Comparison of ENCODE assay signal across 23 cellular contexts in genomic region chr14:92953526-92953925, GRCh38. TPM values are rescaled to one million over a fixed set of nuclear protein-coding genes. Genes with fewer than 3 reads are reported as not detected.
"Had no signal": no experiment of that assay in that cellular context is flagged by ENCODE, and none has a peak within 500 bp of the region (broad histone marks: within the 10 kb centered on the region; RNA-seq: fewer than 3 reads in every experiment).

No MANE protein-coding gene starts in this region.

- ATAC-seq: activated CD8-positive, alpha-beta T cell treated with anti-CD3 and anti-CD28 coated beads, Interleukin-2, amount 10 ng/mL, durations not matched to agents 7 days and 5 days; naive thymus-derived CD4-positive, alpha-beta T cell; SK-N-SH treated with all-trans-retinoic acid at 6 μM for 48 hours had no signal

- H3K9me3 Mint-ChIP-seq: activated naive CD8-positive, alpha-beta T cell treated with anti-CD3 and anti-CD28 coated beads, Interleukin-2, amount 10 ng/mL, durations not matched to agents 7 days and 5 days; neural crest cell; stimulated activated naive CD8-positive, alpha-beta T cell treated with anti-CD3 and anti-CD28 coated beads, Interleukin-15, Interleukin-2, amounts not matched to agents 100 ng/mL and 50 ng/mL, for 24 hours; T-helper 2 cell treated with Interferon-gamma antibody and Interleukin-4, amounts not matched to agents 5 μg/mL and 100 μg/mL, for 36 hours had no signal

- H3K4me3 ChIP-seq: cardiac muscle cell, esophagus muscularis mucosa, smooth muscle cell had no signal

- H3K36me3 ChIP-seq: cardiac muscle cell had no signal

- H3K27me3 Mint-ChIP-seq: activated naive CD8-positive, alpha-beta T cell treated with anti-CD3 and anti-CD28 coated beads, Interleukin-2, amount 10 ng/mL, durations not matched to agents 7 days and 5 days; naive thymus-derived CD4-positive, alpha-beta T cell; stimulated activated naive CD8-positive, alpha-beta T cell treated with anti-CD3 and anti-CD28 coated beads, Interleukin-15, Interleukin-2, amounts not matched to agents 100 ng/mL and 50 ng/mL, for 24 hours had no signal

- H3K27ac Mint-ChIP-seq: activated CD8-positive, alpha-beta T cell treated with anti-CD3 and anti-CD28 coated beads, Interleukin-2, amount 10 ng/mL, durations not matched to agents 7 days and 5 days; activated naive CD8-positive, alpha-beta T cell treated with anti-CD3 and anti-CD28 coated beads, Interleukin-2, amount 10 ng/mL, durations not matched to agents 7 days and 5 days; T-helper 2 cell treated with Interferon-gamma antibody and Interleukin-4, amounts not matched to agents 5 μg/mL and 100 μg/mL, for 36 hours had no signal

- H3K9me3 ChIP-seq: esophagus muscularis mucosa had no signal

- H3K4me3 Mint-ChIP-seq: activated CD8-positive, alpha-beta T cell treated with anti-CD3 and anti-CD28 coated beads, Interleukin-2, amount 10 ng/mL, durations not matched to agents 7 days and 5 days; activated naive CD8-positive, alpha-beta T cell treated with anti-CD3 and anti-CD28 coated beads, Interleukin-2, amount 10 ng/mL, durations not matched to agents 7 days and 5 days; naive thymus-derived CD4-positive, alpha-beta T cell; neural crest cell; stimulated activated naive CD8-positive, alpha-beta T cell treated with anti-CD3 and anti-CD28 coated beads, Interleukin-15, Interleukin-2, amounts not matched to agents 100 ng/mL and 50 ng/mL, for 24 hours; T-helper 2 cell treated with Interferon-gamma antibody and Interleukin-4, amounts not matched to agents 5 μg/mL and 100 μg/mL, for 36 hours had no signal

- DNase-seq: activated CD4-positive, alpha-beta T cell treated with anti-CD3 and anti-CD28 coated beads, Interleukin-2, amount 50 U/mL, for 1 hour; activated CD4-positive, CD25-positive, alpha-beta regulatory T cell treated with anti-CD3 and anti-CD28 coated beads, Interleukin-2, amount 50 U/mL, for 72 hours; activated CD8-positive, alpha-beta T cell treated with anti-CD3 and anti-CD28 coated beads, Interleukin-2, amount 10 ng/mL, durations not matched to agents 7 days and 5 days; activated naive CD4-positive, alpha-beta T cell; activated naive CD8-positive, alpha-beta T cell treated with anti-CD3 and anti-CD28 coated beads, Interleukin-2, amount 10 ng/mL, durations not matched to agents 7 days and 5 days; amniotic stem cell; islet precursor cell; naive thymus-derived CD4-positive, alpha-beta T cell; occipital lobe; stimulated activated CD4-positive, alpha-beta T cell treated with anti-CD3 and anti-CD28 coated beads, Interleukin-15, amount 100 ng/mL, for 24 hours; stimulated activated CD4-positive, alpha-beta T cell treated with anti-CD3 and anti-CD28 coated beads, Interleukin-4, amount 100 ng/mL, for 1 hour; WERI-Rb-1 had no signal

- H3K27ac ChIP-seq: cardiac muscle cell, WERI-Rb-1 had no signal

- H3K27me3 ChIP-seq: cardiac muscle cell, esophagus muscularis mucosa had no signal

- FAIRE-seq: frontal cortex had no signal

RNA-seq across cellular contexts. Expression of gene CHGA, which starts 30.6 kb away (rescaled TPM):
- total RNA-seq: activated CD8-positive, alpha-beta T cell treated with anti-CD3 and anti-CD28 coated beads, Interleukin-2, amount 10 ng/mL, durations not matched to agents 7 days and 5 days; activated naive CD8-positive, alpha-beta T cell treated with anti-CD3 and anti-CD28 coated beads, Interleukin-2, amount 10 ng/mL, durations not matched to agents 7 days and 5 days; cardiac muscle cell; lung microvascular endothelial cell; naive thymus-derived CD4-positive, alpha-beta T cell; sciatic nerve; smooth muscle cell; ureter had no signal
- polyA plus RNA-seq: naive thymus-derived CD4-positive, alpha-beta T cell; smooth muscle cell had no signal
